ENCODE assay signal across 8 cellular contexts in genomic region chr1:27234054-27234882, GRCh38. TPM values are rescaled to one million over a fixed set of nuclear protein-coding genes. Genes with fewer than 3 reads are reported as not detected.
DNase-seq lines count a peak whose midpoint lies in the region; ATAC-seq and TF ChIP-seq lines count a peak whose summit lies in the region.

Gene WDTC1, plus strand, starts transcription at chr1:27234632. Its CDS starts 26,423 bp downstream, at chr1:27261055.

- H3K4me2 ChIP-seq in OCI-LY1 (ENCODE audit: low read length): peak within 1 kb of the TSS; percentile 74

- H3K9ac ChIP-seq in HUES64 (ENCODE audit: low read depth, low read length) (no peak within 1 kb of the TSS), OCI-LY1 (ENCODE audit: low read length) (peak within 1 kb of the TSS; percentile 72)

- in situ Hi-C loops in endometrial microvascular endothelial cells (cut with HindIII; ENCODE audit: inconsistent ontology term, low pct_unique_long_range_greater_than_20kb, low sequenced_read_pairs): loop anchor here (25.0 kb wide), 1 partner anchor 97 kb away; no protein-coding TSS in a partner anchor

- no peaks in the 10 kb centered on the region for H4K20me1 ChIP-seq in OCI-LY1 (ENCODE audit: insufficient read depth, low read length)

- peaks cover 19% of the 10 kb centered on the region for H3K36me3 Mint-ChIP-seq in Calu3 (ENCODE audit: insufficient read depth, unreplicated experiment)

- H3K4me1 ChIP-seq in HUES64 (ENCODE audit: insufficient read depth, low read length) (peaks cover 13% of the 10 kb centered on the region), OCI-LY1 (ENCODE audit: insufficient read depth, low read length, severe bottlenecking) (peaks cover 21% of the 10 kb centered on the region), mesodermal cell (ENCODE audit: control insufficient read depth, insufficient read depth, low read length, poor library complexity, severe bottlenecking) (peaks cover 2% of the 10 kb centered on the region)

- H3K27ac ChIP-seq in HUES64 (ENCODE audit: low read depth, low read length): no peak within 1 kb of the TSS
- peak within 1 kb of the TSS; percentile 0 for H3K27ac ChIP-seq in OCI-LY1 (ENCODE audit: low read depth, low read length, poor library complexity, severe bottlenecking)
- peak within 1 kb of the TSS; percentile 53 for H3K27ac ChIP-seq in mesodermal cell (ENCODE audit: low read depth, low read length, severe bottlenecking)

- CTCF ChIA-PET in Calu3 (lab: Charles Lee): no interaction called here

- ATAC-seq in GM21447 (IDR thresholded peaks at IDR 0.05; ENCODE audit: unreplicated experiment): peak; percentile 83

- no peaks in the 10 kb centered on the region for H3K79me2 ChIP-seq in OCI-LY1 (ENCODE audit: insufficient read depth, low read length)

- 2% methylated on average over 69 of the region's 71 CpGs for WGBS in HUES64
- WGBS in mesodermal cell (ENCODE audit: insufficient coverage in 2 of 2), 2 experiments: 0 to 4% methylated on average over 43 of the region's 71 CpGs

- H3K4me3 Mint-ChIP-seq in Calu3 (ENCODE audit: low read depth, unreplicated experiment): peak within 1 kb of the TSS; percentile 79

- H2AFZ ChIP-seq in OCI-LY1 (ENCODE audit: low read length): peak within 1 kb of the TSS; percentile 5; the same call in 1 of the 2 replicates

- BruUV-seq in Calu3 (replicated peaks; lab: Mats Ljungman, UMichigan): no TSS peak

- no peaks in the 10 kb centered on the region for H3K27me3 Mint-ChIP-seq in Calu3 (ENCODE audit: unreplicated experiment)

- H3K27ac Mint-ChIP-seq in Calu3 (ENCODE audit: unreplicated experiment): peak within 1 kb of the TSS; percentile 77

- intact Hi-C loops in Calu3 (cut with micrococcal nuclease; ENCODE audit: unreplicated experiment): no loop called here

- H3K27me3 ChIP-seq in HUES64 (ENCODE audit: insufficient read depth, low read length) (no peaks in the 10 kb centered on the region), OCI-LY1 (ENCODE audit: insufficient read depth, low read length) (no peaks in the 10 kb centered on the region)

- no peaks in the 10 kb centered on the region for H3F3A ChIP-seq in OCI-LY1 (ENCODE audit: insufficient read depth, low read length)

- DNase-seq in Calu3: peak; percentile 95
- DNase-seq in activated CD8-positive, alpha-beta memory T cell treated with anti-CD3 and anti-CD28 coated beads, Interleukin-2, amount 50 U/mL, for 4 hours: peak; percentile 98
- peak; percentile 97 to 99 for DNase-seq in stimulated activated CD8-positive, alpha-beta memory T cell treated with anti-CD3 and anti-CD28 coated beads, Interleukin-15, amount 100 ng/mL, for 4 hours (ENCODE audit: low read depth in 2 of 2)

- H3K36me3 ChIP-seq in HUES64 (ENCODE audit: insufficient read depth, low read length) (no peaks in the 10 kb centered on the region), OCI-LY1 (ENCODE audit: insufficient read depth, low read length) (no peaks in the 10 kb centered on the region), mesodermal cell (ENCODE audit: control insufficient read depth, insufficient read depth, low read length) (no peaks in the 10 kb centered on the region)

- no peaks in the 10 kb centered on the region for H3K9me3 Mint-ChIP-seq in Calu3 (ENCODE audit: low read depth, unreplicated experiment)

- no peaks in the 10 kb centered on the region for H3K9me2 ChIP-seq in OCI-LY1 (ENCODE audit: low read depth, low read length)

- H3K9me3 ChIP-seq in HUES64 (ENCODE audit: insufficient read depth, low read depth, low read length) (no peaks in the 10 kb centered on the region), OCI-LY1 (ENCODE audit: low read length) (no peaks in the 10 kb centered on the region), mesodermal cell (ENCODE audit: control insufficient read depth, low read length) (no peaks in the 10 kb centered on the region)

- H3K4me1 Mint-ChIP-seq in Calu3 (ENCODE audit: low read depth, unreplicated experiment): no peaks in the 10 kb centered on the region

- H3K4me3 ChIP-seq in HUES64 (ENCODE audit: low read length) (peak within 1 kb of the TSS; percentile 80), OCI-LY1 (ENCODE audit: low read depth, low read length, poor library complexity, severe bottlenecking) (peak within 1 kb of the TSS; percentile 77), mesodermal cell (ENCODE audit: extremely low read depth, insufficient read depth, low read length, poor library complexity, severe bottlenecking) (peak within 1 kb of the TSS; percentile 69)

- no peak for TF ChIP-seq CTCF in Calu3 (IDR thresholded peaks at IDR 0.05; ENCODE audit: unreplicated experiment)
- TF ChIP-seq CTCF in OCI-LY1 (IDR thresholded peaks at IDR 0.05; ENCODE audit: low read length): no peak

RNA-seq across cellular contexts. Expression of gene WDTC1, which starts in this region (rescaled TPM):
- 10.8 and 13.1 TPM in 2 replicates for total RNA-seq in Calu3 (2022)
- polyA plus RNA-seq in HUES64 (2013, experiment 1 of 2): 14.6 TPM
- 17.8 TPM for polyA plus RNA-seq in HUES64 (2013, experiment 2 of 2)
- total RNA-seq in endometrial microvascular endothelial cells (ENCODE audit: inconsistent ontology term): 25.2 TPM
- 28.2 TPM for polyA plus RNA-seq in mesodermal cell (2013, experiment 1 of 2)
- 24.3 TPM for polyA plus RNA-seq in mesodermal cell (2013, experiment 2 of 2)
